ENCODE assay signal across 14 cellular contexts in genomic region chr10:96299383-96299782, GRCh38. TPM values are rescaled to one million over a fixed set of nuclear protein-coding genes. Genes with fewer than 3 reads are reported as not detected.
DNase-seq lines count a peak whose midpoint lies in the region; ATAC-seq and TF ChIP-seq lines count a peak whose summit lies in the region.
"Had no signal": no experiment of that assay in that cellular context is flagged by ENCODE, and none has a peak within 500 bp of the region (broad histone marks: within the 10 kb centered on the region; RNA-seq: fewer than 3 reads in every experiment).

No MANE protein-coding gene starts in this region.

- TF ChIP-seq CTCF in CD14-positive monocyte (IDR thresholded peaks at IDR 0.05) (no peak), DOHH2 (IDR thresholded peaks at IDR 0.05; ENCODE audit: low read depth, low read length, poor library complexity, severe bottlenecking) (no peak)
- TF ChIP-seq CTCF in activated CD8-positive, alpha-beta T cell treated with anti-CD3 and anti-CD28 coated beads for 36 hours (IDR thresholded peaks at IDR 0.05) = no peak

- H3K4me1 Mint-ChIP-seq in CD14-positive monocyte = peaks cover 27% of the 10 kb centered on the region
- H3K4me1 Mint-ChIP-seq in activated CD8-positive, alpha-beta T cell treated with anti-CD3 and anti-CD28 coated beads for 36 hours (ENCODE audit: low read depth) = peaks cover 52% of the 10 kb centered on the region

- peak overlapping the region; percentile 48 for H3K27ac ChIP-seq in DOHH2 (ENCODE audit: low read depth, low read length)
- H3K27ac ChIP-seq: gastroesophageal sphincter, right lobe of liver had no signal

- no peaks in the 10 kb centered on the region for H3K9me3 Mint-ChIP-seq in CD14-positive monocyte
- H3K9me3 Mint-ChIP-seq in activated CD8-positive, alpha-beta T cell treated with anti-CD3 and anti-CD28 coated beads for 36 hours = no peaks in the 10 kb centered on the region

- H3K4me3 Mint-ChIP-seq in CD14-positive monocyte = peak overlapping the region; percentile 73 to 88
- peak overlapping the region; percentile 47 for H3K4me3 Mint-ChIP-seq in activated CD8-positive, alpha-beta T cell treated with anti-CD3 and anti-CD28 coated beads for 36 hours

- H3K9me2 ChIP-seq in DOHH2 (replicated peaks; ENCODE audit: control insufficient read depth, low read length) = no peaks in the 10 kb centered on the region

- DNase-seq in CD14-positive monocyte (ENCODE audit: low spot score) (no peak), midbrain (lab: John Stamatoyannopoulos, UW) (peak; percentile 11), SW 1271 (lab: John Stamatoyannopoulos, UW) (no peak)
- peak; percentile 21 for DNase-seq in activated CD8-positive, alpha-beta T cell treated with anti-CD3 and anti-CD28 coated beads for 36 hours
- DNase-seq: NCI-H1048, right lobe of liver, SHP77, substantia nigra had no signal

- H3K4me3 ChIP-seq in DOHH2 (ENCODE audit: low read length) = peak overlapping the region; percentile 55
- H3K4me3 ChIP-seq: gastroesophageal sphincter, right lobe of liver had no signal

- H3K4me2 ChIP-seq in DOHH2 (ENCODE audit: low read length) = peak overlapping the region; percentile 75

- peak; percentile 12 for ATAC-seq in activated CD8-positive, alpha-beta T cell treated with anti-CD3 and anti-CD28 coated beads for 36 hours
- ATAC-seq in GM18868 (IDR thresholded peaks at IDR 0.05; ENCODE audit: unreplicated experiment) (no peak), HG02870 (IDR thresholded peaks at IDR 0.05; ENCODE audit: unreplicated experiment) (no peak), GM21360 (IDR thresholded peaks at IDR 0.05; ENCODE audit: unreplicated experiment) (no peak)
- ATAC-seq: gastroesophageal sphincter, right lobe of liver had no signal

- H3K27me3 ChIP-seq in DOHH2 (ENCODE audit: control insufficient read depth, low read length) = no peaks in the 10 kb centered on the region
- H3K27me3 ChIP-seq: right lobe of liver had no signal

- peaks cover 53% of the 10 kb centered on the region for H3K4me1 ChIP-seq in DOHH2 (ENCODE audit: control insufficient read depth, low read length)
- H3K4me1 ChIP-seq: right lobe of liver had no signal

- H3F3A ChIP-seq in DOHH2 (ENCODE audit: control insufficient read depth, insufficient read depth) = no peaks in the 10 kb centered on the region

- H3K27me3 Mint-ChIP-seq in CD14-positive monocyte (ENCODE audit: low read depth in 3 of 3) = peaks cover 0 to 2% (median 0%) of the 10 kb centered on the region in 3 donors
- no peaks in the 10 kb centered on the region for H3K27me3 Mint-ChIP-seq in activated CD8-positive, alpha-beta T cell treated with anti-CD3 and anti-CD28 coated beads for 36 hours

- CTCF ChIA-PET in activated CD8-positive, alpha-beta T cell treated with anti-CD3 and anti-CD28 coated beads for 36 hours (lab: Charles Lee) = interaction anchor here (0.6 to 1.8 kb wide), 5 partner anchors 8 to 70 kb away, joined by 3 to 10 read pairs (median 5); no protein-coding TSS in a partner anchor

- H3K36me3 ChIP-seq in DOHH2 (ENCODE audit: control insufficient read depth, low read length) = no peaks in the 10 kb centered on the region
- H3K36me3 ChIP-seq: gastroesophageal sphincter, right lobe of liver had no signal

- no peaks in the 10 kb centered on the region for H3K9me3 ChIP-seq in DOHH2 (ENCODE audit: control insufficient read depth, insufficient read depth, low read length)
- H3K9me3 ChIP-seq: gastroesophageal sphincter, right lobe of liver had no signal

- H3K27ac Mint-ChIP-seq in CD14-positive monocyte = peak overlapping the region in 3 of 7 donors; percentile 2 to 44 (median 11)
- H3K27ac Mint-ChIP-seq in activated CD8-positive, alpha-beta T cell treated with anti-CD3 and anti-CD28 coated beads for 36 hours = peak overlapping the region; percentile 80

- POLR2A ChIA-PET in activated CD8-positive, alpha-beta T cell treated with anti-CD3 and anti-CD28 coated beads for 36 hours (lab: Charles Lee) = interaction anchor here (1.1 kb wide), 1 partner anchor 169 kb away, joined by 3 read pairs; the partner anchor contains the start of gene ZNF518A

- no peaks in the 10 kb centered on the region for H4K20me1 ChIP-seq in DOHH2 (ENCODE audit: control insufficient read depth, insufficient read depth, low read depth, low read length)

- no peaks in the 10 kb centered on the region for H3K79me2 ChIP-seq in DOHH2 (ENCODE audit: control insufficient read depth, low read length)

- no peaks in the 10 kb centered on the region for H3K36me3 Mint-ChIP-seq in CD14-positive monocyte
- H3K36me3 Mint-ChIP-seq in activated CD8-positive, alpha-beta T cell treated with anti-CD3 and anti-CD28 coated beads for 36 hours (ENCODE audit: low read depth) = no peaks in the 10 kb centered on the region

- intact Hi-C loops in CD14-positive monocyte (cut with micrococcal nuclease) = loop anchor here in 1 of 2 donors (10.0 kb wide), 1 partner anchor 285 kb away; no protein-coding TSS in a partner anchor
- intact Hi-C loops in activated CD8-positive, alpha-beta T cell treated with anti-CD3 and anti-CD28 coated beads for 36 hours (cut with micrococcal nuclease) = loop anchor here (10.0 kb wide), 1 partner anchor 285 kb away; no protein-coding TSS in a partner anchor

RNA-seq across cellular contexts. Expression of gene DNTT, which starts 4.9 kb away (rescaled TPM):
- polyA plus RNA-seq in CD14-positive monocyte = not detected
- not detected for total RNA-seq in activated CD8-positive, alpha-beta T cell treated with anti-CD3 and anti-CD28 coated beads for 36 hours
- total RNA-seq: gastroesophageal sphincter, kidney epithelial cell, right lobe of liver had no signal

RNA-seq across cellular contexts. Expression of gene BLNK, which starts 28.0 kb away (rescaled TPM):
- polyA plus RNA-seq in CD14-positive monocyte = 1 to 10 TPM; 1.4 to 1.9 TPM
- total RNA-seq in activated CD8-positive, alpha-beta T cell treated with anti-CD3 and anti-CD28 coated beads for 36 hours = under 1 TPM in 1 of 2 experiments, not detected in 1; 0.16 TPM

RNA-seq across cellular contexts. Expression of gene OPALIN, which starts 59.4 kb away (rescaled TPM):
- polyA plus RNA-seq in CD14-positive monocyte = not detected
- total RNA-seq in activated CD8-positive, alpha-beta T cell treated with anti-CD3 and anti-CD28 coated beads for 36 hours = not detected
- total RNA-seq: gastroesophageal sphincter, kidney epithelial cell, right lobe of liver had no signal

Comparison
In these comparisons a context has a peak if more than half of its experiments do, and no peak if none do; other contexts are left out.
1. DNase-seq: peak in activated CD8-positive, alpha-beta T cell treated with anti-CD3 and anti-CD28 coated beads for 36 hours (single experiment) and midbrain (single experiment); none in CD14-positive monocyte (single experiment) and SW 1271 (0 of 2).